ENCODE assay signal across 8 cellular contexts in the genomic region with DNA sequence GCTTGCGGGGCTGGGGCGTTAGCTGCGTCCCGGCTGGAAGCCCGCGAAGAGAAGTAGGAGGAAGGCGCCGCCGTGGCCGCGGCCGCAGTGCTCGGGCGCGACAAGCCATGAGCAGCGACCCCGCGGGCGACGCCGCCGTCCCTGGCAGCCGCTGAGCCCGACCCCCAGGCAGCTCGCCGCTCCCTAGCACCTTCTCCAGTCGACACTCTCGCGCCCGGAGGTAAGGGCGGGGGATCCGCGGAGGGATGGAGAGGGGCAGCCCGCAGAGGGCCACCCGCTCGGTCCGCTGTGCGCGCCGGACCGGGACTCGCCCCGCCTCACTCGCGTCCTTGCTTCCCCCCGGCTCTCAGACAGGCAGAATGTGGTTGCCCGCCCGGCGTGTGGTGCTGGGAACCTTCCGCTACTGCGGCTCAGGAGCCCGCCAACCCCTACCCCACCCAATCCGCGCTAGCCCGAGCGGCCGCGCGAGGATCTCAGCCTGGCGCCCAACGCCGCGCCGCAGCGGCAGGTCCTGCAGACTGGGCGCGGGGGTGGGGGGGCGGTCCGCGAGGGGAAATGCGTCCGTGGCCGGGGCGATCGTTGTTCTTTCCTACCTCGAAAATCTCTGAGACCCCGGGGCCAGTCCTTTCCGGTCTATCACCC. TPM values are rescaled to one million over a fixed set of nuclear protein-coding genes. Genes with fewer than 3 reads are reported as not detected.
A peak's percentile ranks its signal among the peaks of the same experiment; 100 is the strongest.
DNase-seq lines count a peak whose midpoint lies in the region; ATAC-seq and TF ChIP-seq lines count a peak whose summit lies in the region.

A gene (plus strand): TSS at position 18 of the 642 bp plus-strand sequence. CDS start 53,354 bp downstream, outside the sequence.

- H3K36me3 ChIP-seq in Peyer's patch (no peaks in the 10 kb centered on the region), neuron (ENCODE audit: insufficient read depth, low read length) (no peaks in the 10 kb centered on the region), vagina (no peaks in the 10 kb centered on the region)

- H3K27ac ChIP-seq in Peyer's patch (peak within 1 kb of the TSS; percentile 79 to 93 (median 87)), vagina (peak within 1 kb of the TSS; percentile 89)

- peaks cover 0 to 12% (median 4%) of the 10 kb centered on the region in 4 donors for H3K4me1 ChIP-seq in Peyer's patch
- H3K4me1 ChIP-seq in neuron (ENCODE audit: insufficient read depth, low read length), result peaks cover 14% of the 10 kb centered on the region
- H3K4me1 ChIP-seq in vagina, result peaks cover 11% of the 10 kb centered on the region

- no peaks in the 10 kb centered on the region for H3K9me3 ChIP-seq in Peyer's patch
- no peaks in the 10 kb centered on the region for H3K9me3 ChIP-seq in neuron (ENCODE audit: low read length)
- H3K9me3 ChIP-seq in vagina, result no peaks in the 10 kb centered on the region

- TF ChIP-seq CTCF in Peyer's patch (IDR thresholded peaks at IDR 0.05) (no peak), foreskin fibroblast (IDR thresholded peaks at IDR 0.05; ENCODE audit: low read depth, low read length) (no peak), vagina (IDR thresholded peaks at IDR 0.05) (no peak)

- intact Hi-C loops in vagina (cut with DNase I), result loop anchor here (5.0 kb wide), 1 partner anchor 129 kb away; no protein-coding TSS in a partner anchor

- H3K4me3 ChIP-seq in Peyer's patch, result peak within 1 kb of the TSS; percentile 83 to 94 (median 91)
- peak within 1 kb of the TSS; percentile 80 to 89 for H3K4me3 ChIP-seq in foreskin fibroblast (ENCODE audit: low read depth in 1 of 2, low read length in 2 of 2)
- peak within 1 kb of the TSS; percentile 91 for H3K4me3 ChIP-seq in neuron (ENCODE audit: low read length)
- peak within 1 kb of the TSS; percentile 92 to 96 for H3K4me3 ChIP-seq in vagina

- peak; percentile 47 for ATAC-seq in GM19455 (IDR thresholded peaks at IDR 0.05; ENCODE audit: unreplicated experiment)
- ATAC-seq in HG03521 (IDR thresholded peaks at IDR 0.05; ENCODE audit: unreplicated experiment), result peak; percentile 38

- TF ChIP-seq POLR2A in Peyer's patch (IDR thresholded peaks at IDR 0.05) (peak in 1 of 2 donors; percentile 24), vagina (IDR thresholded peaks at IDR 0.05) (no peak)

- H2AFZ ChIP-seq in neuron (ENCODE audit: low read depth, low read length), result peak within 1 kb of the TSS; percentile 99

- H3K27me3 ChIP-seq in Peyer's patch, result no peaks in the 10 kb centered on the region
- peaks cover 6% of the 10 kb centered on the region for H3K27me3 ChIP-seq in neuron (ENCODE audit: insufficient read depth, low read length)
- no peaks in the 10 kb centered on the region for H3K27me3 ChIP-seq in vagina

- DNase-seq in DMS53 (lab: John Stamatoyannopoulos, UW), result peak; percentile 83
- DNase-seq in Peyer's patch, result peak; percentile 66 to 82 (median 68)
- peak; percentile 57 for DNase-seq in activated gamma-delta T cell treated with Interleukin-2 at 50 U/mL for 16 hours
- peak; percentile 48 to 80 for DNase-seq in foreskin fibroblast
- no peak for DNase-seq in vagina (ENCODE audit: extremely low spot score in 2 of 2)

RNA-seq across cellular contexts. Expression of the gene that starts here (rescaled TPM):
- 1 to 10 TPM; 2.5 to 9.9 (median 4.0) TPM for total RNA-seq in Peyer's patch
- total RNA-seq in vagina, result 5.4 TPM

Comparison
In these comparisons a context has a peak if more than half of its experiments do, and no peak if none do; other contexts are left out.
1. DNase-seq: peak in DMS53 (single experiment), Peyer's patch (3 of 3), activated gamma-delta T cell treated with Interleukin-2 at 50 U/mL for 16 hours (single experiment) and foreskin fibroblast (2 of 2); none in vagina (0 of 2).
2. Peak in every context shown above with its lines, with median percentiles within 50 percentile points of each other: H3K4me3 ChIP-seq.